ENCODE assay signal across 8 cellular contexts in genomic region chr19:17419154-17419490, GRCh38. TPM values are rescaled to one million over a fixed set of nuclear protein-coding genes. Genes with fewer than 3 reads are reported as not detected.
DNase-seq lines count a peak whose midpoint lies in the region; ATAC-seq lines count a peak whose summit lies in the region.

No MANE protein-coding gene starts in this region.

- H3K4me3 ChIP-seq in subcutaneous abdominal adipose tissue (ENCODE audit: low read depth in 1 of 5, low read length in 5 of 5), result peak overlapping the region; percentile 45 to 85 (median 68)

- H3K27ac ChIP-seq in subcutaneous abdominal adipose tissue (ENCODE audit: low read depth, low read length), result peak overlapping the region; percentile 84

- H3K9me3 ChIP-seq in subcutaneous abdominal adipose tissue (ENCODE audit: control insufficient read depth in 5 of 5, low read length in 5 of 5), result no peaks in the 10 kb centered on the region

- H3K36me3 ChIP-seq in subcutaneous abdominal adipose tissue (ENCODE audit: control insufficient read depth in 5 of 5, insufficient read depth in 5 of 5, low read length in 5 of 5), result peaks cover 0 to 17% (median 13%) of the 10 kb centered on the region in 5 donors

- peak overlapping the region; percentile 96 for H3K4me3 Mint-ChIP-seq in T-helper 2 cell treated with Interferon-gamma antibody and Interleukin-4, amounts not matched to agents 5 μg/mL and 100 μg/mL, for 36 hours
- peak overlapping the region; percentile 94 for H3K4me3 Mint-ChIP-seq in activated T-helper 1 cell treated with anti-CD3 and anti-CD28 coated beads, Interleukin-12 subunit alpha, Interleukin-12 subunit beta, Interleukin-2, Interleukin-4 antibody, amounts not matched to agents 30 ng/mL and 10 ng/mL and 1 ng/mL, durations not matched to agents 14 hours and 24 hours and 36 hours
- H3K4me3 Mint-ChIP-seq in immature natural killer cell, result peak overlapping the region; percentile 91 to 97 (median 96)

- H3K9me3 Mint-ChIP-seq in T-helper 2 cell treated with Interferon-gamma antibody and Interleukin-4, amounts not matched to agents 5 μg/mL and 100 μg/mL, for 36 hours, result no peaks in the 10 kb centered on the region
- no peaks in the 10 kb centered on the region for H3K9me3 Mint-ChIP-seq in activated T-helper 1 cell treated with anti-CD3 and anti-CD28 coated beads, Interleukin-12 subunit alpha, Interleukin-12 subunit beta, Interleukin-2, Interleukin-4 antibody, amounts not matched to agents 30 ng/mL and 10 ng/mL and 1 ng/mL, durations not matched to agents 14 hours and 24 hours and 36 hours
- H3K9me3 Mint-ChIP-seq in immature natural killer cell, result no peaks in the 10 kb centered on the region

- H3K27me3 ChIP-seq in subcutaneous abdominal adipose tissue (ENCODE audit: control insufficient read depth in 5 of 5, insufficient read depth in 4 of 5, low read length in 5 of 5), result no peaks in the 10 kb centered on the region

- H3K4me1 ChIP-seq in subcutaneous abdominal adipose tissue (ENCODE audit: control insufficient read depth in 5 of 5, insufficient read depth in 5 of 5, low read length in 5 of 5), result peaks cover 4 to 26% (median 22%) of the 10 kb centered on the region in 5 donors

- intact Hi-C loops in activated T-helper 1 cell treated with anti-CD3 and anti-CD28 coated beads, Interleukin-12 subunit alpha, Interleukin-12 subunit beta, Interleukin-2, Interleukin-4 antibody, amounts not matched to agents 30 ng/mL and 10 ng/mL and 1 ng/mL, durations not matched to agents 14 hours and 24 hours and 36 hours (cut with micrococcal nuclease), result loop anchor here (1.0 kb wide), 6 partner anchors 14 to 152 kb away; partner anchors contain the start of genes BABAM1, BST2, DDA1 and GTPBP3

- DNase-seq in T-helper 2 cell treated with Interferon-gamma antibody and Interleukin-4, amounts not matched to agents 5 μg/mL and 100 μg/mL, for 36 hours (ENCODE audit: low spot score), result no peak
- no peak for DNase-seq in T-helper 2 cell
- DNase-seq in activated T-helper 1 cell treated with anti-CD3 and anti-CD28 coated beads, Interleukin-12 subunit alpha, Interleukin-12 subunit beta, Interleukin-2, Interleukin-4 antibody, amounts not matched to agents 30 ng/mL and 10 ng/mL and 1 ng/mL, durations not matched to agents 14 hours and 24 hours and 36 hours (ENCODE audit: low spot score), result no peak
- no peak for DNase-seq in immature natural killer cell
- no peak for DNase-seq in NCI-H2107 treated with DMSO at 0.1 percent for 48 hours (lab: John Stamatoyannopoulos, UW; ENCODE audit: unreplicated experiment)
- no peak for DNase-seq in SHP77 (lab: John Stamatoyannopoulos, UW)

- H3K36me3 Mint-ChIP-seq in T-helper 2 cell treated with Interferon-gamma antibody and Interleukin-4, amounts not matched to agents 5 μg/mL and 100 μg/mL, for 36 hours (ENCODE audit: low read depth), result peaks cover 18% of the 10 kb centered on the region
- H3K36me3 Mint-ChIP-seq in activated T-helper 1 cell treated with anti-CD3 and anti-CD28 coated beads, Interleukin-12 subunit alpha, Interleukin-12 subunit beta, Interleukin-2, Interleukin-4 antibody, amounts not matched to agents 30 ng/mL and 10 ng/mL and 1 ng/mL, durations not matched to agents 14 hours and 24 hours and 36 hours (ENCODE audit: low read depth), result peaks cover 21% of the 10 kb centered on the region
- H3K36me3 Mint-ChIP-seq in immature natural killer cell, result peaks cover 4 to 14% (median 4%) of the 10 kb centered on the region in 3 donors

- H3K4me1 Mint-ChIP-seq in T-helper 2 cell treated with Interferon-gamma antibody and Interleukin-4, amounts not matched to agents 5 μg/mL and 100 μg/mL, for 36 hours (ENCODE audit: low read depth), result peaks cover 12% of the 10 kb centered on the region
- peaks cover 17% of the 10 kb centered on the region for H3K4me1 Mint-ChIP-seq in activated T-helper 1 cell treated with anti-CD3 and anti-CD28 coated beads, Interleukin-12 subunit alpha, Interleukin-12 subunit beta, Interleukin-2, Interleukin-4 antibody, amounts not matched to agents 30 ng/mL and 10 ng/mL and 1 ng/mL, durations not matched to agents 14 hours and 24 hours and 36 hours (ENCODE audit: low read depth)
- H3K4me1 Mint-ChIP-seq in immature natural killer cell, result peaks cover 16 to 22% of the 10 kb centered on the region in 2 donors

- peak overlapping the region; percentile 91 for H3K27ac Mint-ChIP-seq in T-helper 2 cell treated with Interferon-gamma antibody and Interleukin-4, amounts not matched to agents 5 μg/mL and 100 μg/mL, for 36 hours
- peak overlapping the region; percentile 94 for H3K27ac Mint-ChIP-seq in activated T-helper 1 cell treated with anti-CD3 and anti-CD28 coated beads, Interleukin-12 subunit alpha, Interleukin-12 subunit beta, Interleukin-2, Interleukin-4 antibody, amounts not matched to agents 30 ng/mL and 10 ng/mL and 1 ng/mL, durations not matched to agents 14 hours and 24 hours and 36 hours
- peak overlapping the region; percentile 89 to 97 (median 94) for H3K27ac Mint-ChIP-seq in immature natural killer cell

- no peak for ATAC-seq in GM21619 (IDR thresholded peaks at IDR 0.05; ENCODE audit: unreplicated experiment)

- H3K9ac ChIP-seq in subcutaneous abdominal adipose tissue (ENCODE audit: low read length in 5 of 5), result peak overlapping the region; percentile 25 to 77 (median 71)

- no peaks in the 10 kb centered on the region for H3K27me3 Mint-ChIP-seq in T-helper 2 cell treated with Interferon-gamma antibody and Interleukin-4, amounts not matched to agents 5 μg/mL and 100 μg/mL, for 36 hours (ENCODE audit: low read depth)
- H3K27me3 Mint-ChIP-seq in activated T-helper 1 cell treated with anti-CD3 and anti-CD28 coated beads, Interleukin-12 subunit alpha, Interleukin-12 subunit beta, Interleukin-2, Interleukin-4 antibody, amounts not matched to agents 30 ng/mL and 10 ng/mL and 1 ng/mL, durations not matched to agents 14 hours and 24 hours and 36 hours (ENCODE audit: insufficient read depth), result no peaks in the 10 kb centered on the region
- H3K27me3 Mint-ChIP-seq in immature natural killer cell (ENCODE audit: low read depth in 3 of 3), result peaks cover 0 to 9% (median 2%) of the 10 kb centered on the region in 3 donors

RNA-seq across cellular contexts. Expression of gene MVB12A, which starts 0.7 kb away (rescaled TPM):
- total RNA-seq in activated T-helper 1 cell treated with anti-CD3 and anti-CD28 coated beads, Interleukin-12 subunit alpha, Interleukin-12 subunit beta, Interleukin-2, Interleukin-4 antibody, amounts not matched to agents 30 ng/mL and 10 ng/mL and 1 ng/mL, durations not matched to agents 14 hours and 24 hours and 36 hours, result 40.8 and 42.7 TPM in 2 replicates
- 10 to 100 TPM; 35.8 to 43.6 (median 36.3) TPM for polyA plus RNA-seq in immature natural killer cell

RNA-seq across cellular contexts. Expression of gene BST2, which starts 13.7 kb away (rescaled TPM):
- 146 and 148 TPM in 2 replicates for total RNA-seq in activated T-helper 1 cell treated with anti-CD3 and anti-CD28 coated beads, Interleukin-12 subunit alpha, Interleukin-12 subunit beta, Interleukin-2, Interleukin-4 antibody, amounts not matched to agents 30 ng/mL and 10 ng/mL and 1 ng/mL, durations not matched to agents 14 hours and 24 hours and 36 hours
- polyA plus RNA-seq in immature natural killer cell, result 100 to 1,000 TPM; 326 to 394 (median 383) TPM

RNA-seq across cellular contexts. Expression of gene CCDC194, which starts 25.1 kb away (rescaled TPM):
- 1.9 and 2.6 TPM in 2 replicates for total RNA-seq in activated T-helper 1 cell treated with anti-CD3 and anti-CD28 coated beads, Interleukin-12 subunit alpha, Interleukin-12 subunit beta, Interleukin-2, Interleukin-4 antibody, amounts not matched to agents 30 ng/mL and 10 ng/mL and 1 ng/mL, durations not matched to agents 14 hours and 24 hours and 36 hours
- polyA plus RNA-seq in immature natural killer cell, result under 1 TPM in 1 of 3 donors, not detected in 2; 0.40 TPM

RNA-seq across cellular contexts. Expression of gene TMEM221, which starts 29.3 kb away (rescaled TPM):
- total RNA-seq in activated T-helper 1 cell treated with anti-CD3 and anti-CD28 coated beads, Interleukin-12 subunit alpha, Interleukin-12 subunit beta, Interleukin-2, Interleukin-4 antibody, amounts not matched to agents 30 ng/mL and 10 ng/mL and 1 ng/mL, durations not matched to agents 14 hours and 24 hours and 36 hours, result not detected in 2 replicates
- under 1 TPM in 1 of 3 donors, not detected in 2; 0.24 TPM for polyA plus RNA-seq in immature natural killer cell

RNA-seq across cellular contexts. Expression of gene NXNL1, which starts 41.6 kb away (rescaled TPM):
- not detected in 2 replicates for total RNA-seq in activated T-helper 1 cell treated with anti-CD3 and anti-CD28 coated beads, Interleukin-12 subunit alpha, Interleukin-12 subunit beta, Interleukin-2, Interleukin-4 antibody, amounts not matched to agents 30 ng/mL and 10 ng/mL and 1 ng/mL, durations not matched to agents 14 hours and 24 hours and 36 hours
- not detected for polyA plus RNA-seq in immature natural killer cell
